Comparison of ENCODE assay signal across 16 cellular contexts in the genomic region with DNA sequence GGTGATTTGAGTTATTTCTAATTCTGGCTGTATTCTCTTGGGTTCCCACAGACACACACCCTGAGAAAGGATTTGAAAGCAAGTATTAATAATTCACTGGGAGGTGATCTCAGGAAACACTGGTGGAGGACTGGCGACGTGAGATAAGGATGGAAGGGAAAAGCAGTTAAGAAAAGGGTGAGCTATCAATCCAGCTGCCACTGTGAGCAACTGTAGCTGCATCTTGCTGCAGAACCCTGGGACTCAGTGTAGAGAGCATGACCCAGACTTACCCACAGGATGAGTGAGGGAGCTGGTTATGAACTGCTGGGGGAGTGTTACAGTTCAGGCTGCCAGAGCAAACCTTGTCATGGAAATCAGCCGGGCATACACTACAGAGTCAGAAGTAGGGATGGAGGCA.
DNase-seq lines count a peak whose midpoint lies in the region; ATAC-seq lines count a peak whose summit lies in the region.
"Had no signal": no experiment of that assay in that cellular context is flagged by ENCODE, and none has a peak within 500 bp of the region (broad histone marks: within the 10 kb centered on the region; RNA-seq: fewer than 3 reads in every experiment).

No MANE protein-coding gene starts in this region.

- no peak overlapping the region for H3K27ac ChIP-seq in right cardiac atrium (ENCODE audit: low read length)
- H3K27ac ChIP-seq: gastrocnemius medialis, prostate gland had no signal

- H3K4me3 ChIP-seq in right cardiac atrium (ENCODE audit: low read length): no peak overlapping the region
- H3K4me3 ChIP-seq: gastrocnemius medialis, MG63, mucosa of descending colon, prostate gland had no signal

- H3K27me3 ChIP-seq in right cardiac atrium (ENCODE audit: control insufficient read depth, insufficient read depth): no peaks in the 10 kb centered on the region
- H3K27me3 ChIP-seq: gastrocnemius medialis, MG63 had no signal

- no peak overlapping the region for H3K27ac Mint-ChIP-seq in activated naive CD4-positive, alpha-beta T cell treated with anti-CD3 and anti-CD28 coated beads, Interleukin-2, amount 10 ng/mL, durations not matched to agents 7 days and 5 days
- H3K27ac Mint-ChIP-seq: activated naive CD4-positive, alpha-beta T cell treated with anti-CD3 and anti-CD28 coated beads, Interleukin-2, amount 50 U/mL, for 72 hours had no signal

- WGBS in right cardiac atrium: 48% methylated on average over 3 of the region's 3 CpGs

- peaks cover 5% of the 10 kb centered on the region for H3K27me3 Mint-ChIP-seq in activated naive CD4-positive, alpha-beta T cell treated with anti-CD3 and anti-CD28 coated beads, Interleukin-2, amount 10 ng/mL, durations not matched to agents 7 days and 5 days
- H3K27me3 Mint-ChIP-seq: T-cell had no signal

- CTCF ChIA-PET in activated naive CD4-positive, alpha-beta T cell treated with anti-CD3 and anti-CD28 coated beads, Interleukin-2, amount 10 ng/mL, durations not matched to agents 7 days and 5 days (lab: Charles Lee): no interaction called here

- peaks cover 10% of the 10 kb centered on the region for H3K4me1 Mint-ChIP-seq in activated naive CD4-positive, alpha-beta T cell treated with anti-CD3 and anti-CD28 coated beads, Interleukin-2, amount 10 ng/mL, durations not matched to agents 7 days and 5 days

- ATAC-seq in right cardiac atrium: peak; percentile 29 to 68
- no peak for ATAC-seq in Right ventricle myocardium inferior
- ATAC-seq: activated naive CD4-positive, alpha-beta T cell treated with anti-CD3 and anti-CD28 coated beads, Interleukin-2, amount 50 U/mL, for 72 hours; gastrocnemius medialis; mucosa of descending colon; T-cell had no signal

- H3K9me3 ChIP-seq in right cardiac atrium (ENCODE audit: control insufficient read depth, low read length): no peaks in the 10 kb centered on the region
- H3K9me3 ChIP-seq: gastrocnemius medialis, MG63, mucosa of descending colon, prostate gland had no signal

- no peak overlapping the region for H3K4me3 Mint-ChIP-seq in activated naive CD4-positive, alpha-beta T cell treated with anti-CD3 and anti-CD28 coated beads, Interleukin-2, amount 10 ng/mL, durations not matched to agents 7 days and 5 days
- H3K4me3 Mint-ChIP-seq: T-cell had no signal

- no peaks in the 10 kb centered on the region for H3K4me1 ChIP-seq in right cardiac atrium (ENCODE audit: control insufficient read depth, insufficient read depth, low read length)
- H3K4me1 ChIP-seq: prostate gland had no signal

- intact Hi-C loops in right cardiac atrium (cut with DNase I) (no loop called here), Right ventricle myocardium inferior (cut with DNase I) (no loop called here)

- DNase-seq in right cardiac atrium (no peak), Right ventricle myocardium inferior (ENCODE audit: missing footprints) (no peak), amniotic epithelial cell (ENCODE audit: low read depth) (peak; percentile 85), lung microvascular endothelial cell (ENCODE audit: low read depth in 2 of 2) (peak; percentile 8 to 83), NCI-H1048 (lab: John Stamatoyannopoulos, UW) (no peak), GF-D8 (lab: John Stamatoyannopoulos, UW) (no peak), ureter (ENCODE audit: low spot score) (no peak)
- DNase-seq in activated naive CD4-positive, alpha-beta T cell treated with anti-CD3 and anti-CD28 coated beads, Interleukin-2, amount 10 ng/mL, durations not matched to agents 7 days and 5 days: no peak
- DNase-seq: gastrocnemius medialis, MG63, mucosa of descending colon, NCI-H2081, NCI-H774, T-cell had no signal

- H3K36me3 Mint-ChIP-seq in activated naive CD4-positive, alpha-beta T cell treated with anti-CD3 and anti-CD28 coated beads, Interleukin-2, amount 10 ng/mL, durations not matched to agents 7 days and 5 days: no peaks in the 10 kb centered on the region
- H3K36me3 Mint-ChIP-seq: activated naive CD4-positive, alpha-beta T cell treated with anti-CD3 and anti-CD28 coated beads, Interleukin-2, amount 50 U/mL, for 72 hours had no signal

- H3K9me3 Mint-ChIP-seq in activated naive CD4-positive, alpha-beta T cell treated with anti-CD3 and anti-CD28 coated beads, Interleukin-2, amount 10 ng/mL, durations not matched to agents 7 days and 5 days: no peaks in the 10 kb centered on the region
- H3K9me3 Mint-ChIP-seq: activated naive CD4-positive, alpha-beta T cell treated with anti-CD3 and anti-CD28 coated beads, Interleukin-2, amount 50 U/mL, for 72 hours; T-cell had no signal

Comparison
In these comparisons a context has a peak if more than half of its experiments do, and no peak if none do; other contexts are left out.
1. DNase-seq: peak in amniotic epithelial cell (single experiment) and lung microvascular endothelial cell (2 of 2); none in right cardiac atrium (0 of 3), Right ventricle myocardium inferior (single experiment), NCI-H1048 (single experiment), GF-D8 (single experiment), activated naive CD4-positive, alpha-beta T cell treated with anti-CD3 and anti-CD28 coated beads, Interleukin-2, amount 10 ng/mL, durations not matched to agents 7 days and 5 days (single experiment) and ureter (single experiment).